Comparison of ENCODE assay signal across 8 cellular contexts in genomic region chr17:34980353-34980680, GRCh38. TPM values are rescaled to one million over a fixed set of nuclear protein-coding genes. Genes with fewer than 3 reads are reported as not detected.
DNase-seq lines count a peak whose midpoint lies in the region; ATAC-seq and TF ChIP-seq lines count a peak whose summit lies in the region.

Gene LIG3, plus strand, starts transcription at chr17:34980512. Its CDS starts 2,494 bp downstream, at chr17:34983006.

- H3K36me3 ChIP-seq in left ventricle myocardium inferior = peaks cover 5% of the 10 kb centered on the region

- no peaks in the 10 kb centered on the region for H3K27me3 Mint-ChIP-seq in T-helper 1 cell treated with Interleukin-12 subunit alpha and Interleukin-12 subunit beta and Interleukin-4 antibody, amounts not matched to agents 30 μg/mL and 1 μg/mL, for 36 hours (ENCODE audit: low read depth)
- no peaks in the 10 kb centered on the region for H3K27me3 Mint-ChIP-seq in progenitor cell of endocrine pancreas

- H3K27ac ChIP-seq in left ventricle myocardium inferior (replicated peaks) = peak within 1 kb of the TSS; percentile 99

- in situ Hi-C loops in GM13977 (cut with MboI; ENCODE audit: low pct_unique_long_range_greater_than_20kb, low sequenced_read_pairs, unreplicated experiment) = no loop called here

- H3K36me3 Mint-ChIP-seq in T-helper 1 cell treated with Interleukin-12 subunit alpha and Interleukin-12 subunit beta and Interleukin-4 antibody, amounts not matched to agents 30 μg/mL and 1 μg/mL, for 36 hours (ENCODE audit: low read depth) = peaks cover 18% of the 10 kb centered on the region
- peaks cover 9% of the 10 kb centered on the region for H3K36me3 Mint-ChIP-seq in progenitor cell of endocrine pancreas (ENCODE audit: insufficient read depth)

- peak; percentile 84 for ATAC-seq in HG02885 (IDR thresholded peaks at IDR 0.05; ENCODE audit: poor library complexity, unreplicated experiment)

- intact Hi-C loops in left ventricle myocardium inferior (cut with micrococcal nuclease) = no loop called here

- H3K9me3 ChIP-seq in left ventricle myocardium inferior (replicated peaks) = no peaks in the 10 kb centered on the region

- TF ChIP-seq CTCF in GM13977 (IDR thresholded peaks at IDR 0.05; ENCODE audit: extremely low read depth, insufficient read depth, missing control alignments) = no peak
- TF ChIP-seq CTCF in left ventricle myocardium inferior (IDR thresholded peaks at IDR 0.05; ENCODE audit: borderline replicate concordance) = no peak
- no peak for TF ChIP-seq CTCF in progenitor cell of endocrine pancreas (IDR thresholded peaks at IDR 0.05; ENCODE audit: unreplicated experiment)

- H3K9me3 Mint-ChIP-seq in T-helper 1 cell treated with Interleukin-12 subunit alpha and Interleukin-12 subunit beta and Interleukin-4 antibody, amounts not matched to agents 30 μg/mL and 1 μg/mL, for 36 hours = no peaks in the 10 kb centered on the region
- no peaks in the 10 kb centered on the region for H3K9me3 Mint-ChIP-seq in progenitor cell of endocrine pancreas (ENCODE audit: low read depth)

- DNase-seq in GM13977 (ENCODE audit: low spot score) (peak; percentile 95), NCI-H1694 treated with DMSO at 0.1 percent for 48 hours (lab: John Stamatoyannopoulos, UW) (peak; percentile 91), amniotic stem cell (lab: John Stamatoyannopoulos, UW) (peak; percentile 87), left ventricle myocardium inferior (peak; percentile 94), progenitor cell of endocrine pancreas (ENCODE audit: low spot score, unreplicated experiment) (peak; percentile 89), ureter (ENCODE audit: low spot score) (peak; percentile 96)

- H3K4me1 Mint-ChIP-seq in T-helper 1 cell treated with Interleukin-12 subunit alpha and Interleukin-12 subunit beta and Interleukin-4 antibody, amounts not matched to agents 30 μg/mL and 1 μg/mL, for 36 hours (ENCODE audit: low read depth) = peaks cover 36% of the 10 kb centered on the region
- peaks cover 24% of the 10 kb centered on the region for H3K4me1 Mint-ChIP-seq in progenitor cell of endocrine pancreas (ENCODE audit: low read depth)

- no peaks in the 10 kb centered on the region for H3K27me3 ChIP-seq in left ventricle myocardium inferior (ENCODE audit: low read depth)

- peaks cover 45% of the 10 kb centered on the region for H3K4me1 ChIP-seq in left ventricle myocardium inferior

- H3K4me3 ChIP-seq in left ventricle myocardium inferior = peak within 1 kb of the TSS; percentile 99

- H3K27ac Mint-ChIP-seq in T-helper 1 cell treated with Interleukin-12 subunit alpha and Interleukin-12 subunit beta and Interleukin-4 antibody, amounts not matched to agents 30 μg/mL and 1 μg/mL, for 36 hours = peak within 1 kb of the TSS; percentile 95
- H3K27ac Mint-ChIP-seq in progenitor cell of endocrine pancreas = peak within 1 kb of the TSS; percentile 98

- H3K4me3 Mint-ChIP-seq in T-helper 1 cell treated with Interleukin-12 subunit alpha and Interleukin-12 subunit beta and Interleukin-4 antibody, amounts not matched to agents 30 μg/mL and 1 μg/mL, for 36 hours = peak within 1 kb of the TSS; percentile 93
- peak within 1 kb of the TSS; percentile 91 for H3K4me3 Mint-ChIP-seq in progenitor cell of endocrine pancreas (ENCODE audit: low read depth)

RNA-seq across cellular contexts. Expression of gene LIG3, which starts in this region (rescaled TPM):
- total RNA-seq in left ventricle myocardium inferior = 16.5 TPM
- total RNA-seq in progenitor cell of endocrine pancreas = 101 TPM in 2 replicates
- total RNA-seq in ureter = 79.0 TPM

Comparison
In these comparisons a context has a peak if more than half of its experiments do, and no peak if none do; other contexts are left out.
1. Peak in every context shown above with its lines: DNase-seq, ATAC-seq, H3K4me3 ChIP-seq and H3K27ac ChIP-seq.